14 cellular contexts compared by ENCODE assay signal in genomic region chr1:48619529-48619928, GRCh38.
DNase-seq lines count a peak whose midpoint lies in the region; ATAC-seq and TF ChIP-seq lines count a peak whose summit lies in the region.
"Had no signal": no experiment of that assay in that cellular context is flagged by ENCODE, and none has a peak within 500 bp of the region (broad histone marks: within the 10 kb centered on the region; RNA-seq: fewer than 3 reads in every experiment).

No MANE protein-coding gene starts in this region.

- no peaks in the 10 kb centered on the region for H3K36me3 ChIP-seq in stomach
- H3K36me3 ChIP-seq: HAP-1 had no signal

- no peak for TF ChIP-seq POLR2A in stomach (IDR thresholded peaks at IDR 0.05)

- H3K27ac ChIP-seq in stomach, result no peak overlapping the region
- H3K27ac ChIP-seq: C4-2B had no signal

- H3K9me3 ChIP-seq in stomach, result no peaks in the 10 kb centered on the region
- H3K9me3 ChIP-seq: HAP-1 had no signal

- POLR2A ChIA-PET in activated CD8-positive, alpha-beta T cell treated with anti-CD3 and anti-CD28 coated beads, Interleukin-2, amount 10 ng/mL, durations not matched to agents 7 days and 5 days (lab: Charles Lee), result no interaction called here

- no peak for DNase-seq in Right ventricle myocardium inferior (ENCODE audit: missing footprints)
- DNase-seq in cardiac septum (ENCODE audit: low spot score), result no peak
- peak; percentile 82 for DNase-seq in T1000 (lab: John Stamatoyannopoulos, UW)
- DNase-seq in iPS DF 19.7 (ENCODE audit: low read depth, low spot score), result peak; percentile 17
- DNase-seq in stomach, result peak; percentile 26
- DNase-seq in NCI-H345 treated with DMSO at 0.1 percent for 48 hours (lab: John Stamatoyannopoulos, UW; ENCODE audit: unreplicated experiment), result no peak
- no peak for DNase-seq in activated CD8-positive, alpha-beta T cell treated with anti-CD3 and anti-CD28 coated beads, Interleukin-2, amount 10 ng/mL, durations not matched to agents 7 days and 5 days
- DNase-seq: activated B cell treated with CpG ODN at 0.5 μM for 24 hours, erythroblast, NCI-H524 had no signal

- H3K9me3 Mint-ChIP-seq in activated CD8-positive, alpha-beta T cell treated with anti-CD3 and anti-CD28 coated beads, Interleukin-2, amount 10 ng/mL, durations not matched to agents 7 days and 5 days (ENCODE audit: insufficient read depth), result no peaks in the 10 kb centered on the region
- H3K9me3 Mint-ChIP-seq: activated B cell treated with CpG ODN at 0.5 μM for 24 hours; activated naive CD4-positive, alpha-beta T cell treated with anti-CD3 and anti-CD28 coated beads, Interleukin-2, amount 50 U/mL, for 24 hours had no signal

- no peaks in the 10 kb centered on the region for H3K4me1 ChIP-seq in stomach
- H3K4me1 ChIP-seq: HAP-1 had no signal

- H3K27ac Mint-ChIP-seq in activated CD8-positive, alpha-beta T cell treated with anti-CD3 and anti-CD28 coated beads, Interleukin-2, amount 10 ng/mL, durations not matched to agents 7 days and 5 days, result no peak overlapping the region
- H3K27ac Mint-ChIP-seq: activated B cell treated with CpG ODN at 0.5 μM for 24 hours; activated naive CD4-positive, alpha-beta T cell treated with anti-CD3 and anti-CD28 coated beads, Interleukin-2, amount 50 U/mL, for 24 hours had no signal

- TF ChIP-seq CTCF in stomach (IDR thresholded peaks at IDR 0.05), result no peak

- intact Hi-C loops in Right ventricle myocardium inferior (cut with DNase I), result no loop called here
- intact Hi-C loops in cardiac septum (cut with DNase I), result no loop called here
- intact Hi-C loops in stomach (cut with DNase I; ENCODE audit: low total_unique reads), result no loop called here

- TF ChIP-seq EP300 in stomach (IDR thresholded peaks at IDR 0.05), result no peak

- peaks cover 18% of the 10 kb centered on the region for H3K27me3 Mint-ChIP-seq in activated CD8-positive, alpha-beta T cell treated with anti-CD3 and anti-CD28 coated beads, Interleukin-2, amount 10 ng/mL, durations not matched to agents 7 days and 5 days (ENCODE audit: low read depth)

- ATAC-seq in Right ventricle myocardium inferior, result peak; percentile 48
- ATAC-seq in HG03196 (IDR thresholded peaks at IDR 0.05; ENCODE audit: unreplicated experiment), result no peak
- no peak for ATAC-seq in activated CD8-positive, alpha-beta T cell treated with anti-CD3 and anti-CD28 coated beads, Interleukin-2, amount 10 ng/mL, durations not matched to agents 7 days and 5 days

- H3K4me1 Mint-ChIP-seq in activated CD8-positive, alpha-beta T cell treated with anti-CD3 and anti-CD28 coated beads, Interleukin-2, amount 10 ng/mL, durations not matched to agents 7 days and 5 days (ENCODE audit: low read depth), result peaks cover 10% of the 10 kb centered on the region
- H3K4me1 Mint-ChIP-seq: activated B cell treated with CpG ODN at 0.5 μM for 24 hours; activated naive CD4-positive, alpha-beta T cell treated with anti-CD3 and anti-CD28 coated beads, Interleukin-2, amount 50 U/mL, for 24 hours had no signal

- no peaks in the 10 kb centered on the region for H3K27me3 ChIP-seq in stomach

- no peak overlapping the region for H3K4me3 Mint-ChIP-seq in activated CD8-positive, alpha-beta T cell treated with anti-CD3 and anti-CD28 coated beads, Interleukin-2, amount 10 ng/mL, durations not matched to agents 7 days and 5 days
- H3K4me3 Mint-ChIP-seq: activated B cell treated with CpG ODN at 0.5 μM for 24 hours; activated naive CD4-positive, alpha-beta T cell treated with anti-CD3 and anti-CD28 coated beads, Interleukin-2, amount 50 U/mL, for 24 hours had no signal

- CTCF ChIA-PET in activated CD8-positive, alpha-beta T cell treated with anti-CD3 and anti-CD28 coated beads, Interleukin-2, amount 10 ng/mL, durations not matched to agents 7 days and 5 days (lab: Charles Lee), result no interaction called here

- WGBS in stomach, 5 donors, result 36 to 57% (median 44%) methylated on average over 9 of the region's 9 CpGs

- H3K4me3 ChIP-seq in stomach, result no peak overlapping the region
- H3K4me3 ChIP-seq: HAP-1 had no signal

- no peaks in the 10 kb centered on the region for H3K36me3 Mint-ChIP-seq in activated CD8-positive, alpha-beta T cell treated with anti-CD3 and anti-CD28 coated beads, Interleukin-2, amount 10 ng/mL, durations not matched to agents 7 days and 5 days (ENCODE audit: low read depth)
- H3K36me3 Mint-ChIP-seq: activated naive CD4-positive, alpha-beta T cell treated with anti-CD3 and anti-CD28 coated beads, Interleukin-2, amount 50 U/mL, for 24 hours had no signal

Comparison
In these comparisons a context has a peak if more than half of its experiments do, and no peak if none do; other contexts are left out.
1. DNase-seq: peak in T1000 (single experiment), iPS DF 19.7 (single experiment) and stomach (single experiment); none in Right ventricle myocardium inferior (single experiment), cardiac septum (single experiment), NCI-H345 treated with DMSO at 0.1 percent for 48 hours (single experiment) and activated CD8-positive, alpha-beta T cell treated with anti-CD3 and anti-CD28 coated beads, Interleukin-2, amount 10 ng/mL, durations not matched to agents 7 days and 5 days (single experiment).